In the genomic region with DNA sequence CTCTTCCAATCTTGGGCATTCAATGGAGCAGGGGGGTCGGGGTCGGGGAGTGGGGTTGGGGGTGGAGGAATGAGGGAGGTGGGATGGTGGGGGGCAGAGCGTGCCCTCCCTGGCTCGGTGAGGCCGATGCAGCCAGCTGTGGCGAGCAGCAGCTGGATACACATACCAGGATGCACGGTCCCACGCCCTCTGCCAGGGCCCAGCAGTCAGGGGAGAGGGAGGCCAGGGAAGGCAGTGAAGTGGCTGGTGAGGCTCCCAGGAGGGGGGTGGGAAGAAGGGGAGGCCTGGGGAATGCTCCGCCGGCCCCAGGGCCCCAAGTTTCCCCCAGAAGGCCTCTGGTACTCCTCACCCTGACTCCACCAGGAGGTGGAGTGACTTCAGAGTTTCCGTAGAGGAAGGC, we compare ENCODE assay signal across 17 cellular contexts.
DNase-seq lines count a peak whose midpoint lies in the region; ATAC-seq lines count a peak whose summit lies in the region.
"Had no signal": no experiment of that assay in that cellular context is flagged by ENCODE, and none has a peak within 500 bp of the region (broad histone marks: within the 10 kb centered on the region; RNA-seq: fewer than 3 reads in every experiment).

No MANE protein-coding gene starts in this region.

- no peak overlapping the region for H4K8ac ChIP-seq in neuronal stem cell (ENCODE audit: low read depth, low read length)

- peak overlapping the region; percentile 22 for H2BK120ac ChIP-seq in neuronal stem cell (ENCODE audit: low read depth, low read length)

- no peak overlapping the region for H2BK5ac ChIP-seq in neuronal stem cell (ENCODE audit: low read length)

- no peaks in the 10 kb centered on the region for H3K27me3 ChIP-seq in BLaER1
- peaks cover 0 to 22% (median 0%) of the 10 kb centered on the region in 3 experiments for H3K27me3 ChIP-seq in neuronal stem cell (ENCODE audit: control insufficient read depth in 3 of 3, insufficient read depth in 3 of 3, low read depth in 1 of 3, low read length in 3 of 3)

- no peak overlapping the region for H2AFZ ChIP-seq in neuronal stem cell (ENCODE audit: low read length)
- H2AFZ ChIP-seq: GM23338 had no signal

- ATAC-seq in GM21447 (IDR thresholded peaks at IDR 0.05; ENCODE audit: unreplicated experiment): no peak
- ATAC-seq: CD8-positive, alpha-beta T cell; HCT116 had no signal

- no CpG with 5 or more reads among the region's 11 CpGs for WGBS in neuronal stem cell (ENCODE audit: extremely low coverage in 2 of 2, insufficient read length in 2 of 2, insufficient replicate concordance in 1 of 2), 2 donors

- H3K18ac ChIP-seq in neuronal stem cell (ENCODE audit: low read length): peak overlapping the region; percentile 59

- H3K14ac ChIP-seq in neuronal stem cell (ENCODE audit: low read length): no peak overlapping the region

- no peak overlapping the region for H3K9ac ChIP-seq in BLaER1
- no peak overlapping the region for H3K9ac ChIP-seq in neuronal stem cell (ENCODE audit: low read depth, low read length, poor library complexity)

- no peak overlapping the region for H3K23ac ChIP-seq in neuronal stem cell (ENCODE audit: low read depth, low read length, poor library complexity)

- peak overlapping the region; percentile 65 for H3K4me2 ChIP-seq in BLaER1
- H3K4me2 ChIP-seq in neuronal stem cell (ENCODE audit: insufficient read depth, low read length, poor library complexity, severe bottlenecking): no peak overlapping the region
- H3K4me2 ChIP-seq: A549, GM23338 had no signal

- no peaks in the 10 kb centered on the region for H3K36me3 ChIP-seq in BLaER1
- no peaks in the 10 kb centered on the region for H3K36me3 ChIP-seq in neuronal stem cell (replicated peaks in 1 of 2; ENCODE audit: control insufficient read depth in 2 of 2, insufficient read depth in 2 of 2, low read length in 2 of 2)

- H2AK5ac ChIP-seq in neuronal stem cell (ENCODE audit: low read depth, low read length): peak overlapping the region; percentile 60

- H3K79me1 ChIP-seq in neuronal stem cell (ENCODE audit: low read depth, low read length): no peaks in the 10 kb centered on the region

- H3K4me3 ChIP-seq in BLaER1 (no peak overlapping the region), neuronal stem cell (ENCODE audit: low read length in 2 of 2) (no peak overlapping the region)
- H3K4me3 ChIP-seq: A549, GM23338 had no signal

- peaks cover 66% of the 10 kb centered on the region for H3K4me1 ChIP-seq in BLaER1
- peaks cover 0 to 2% of the 10 kb centered on the region in 2 donors for H3K4me1 ChIP-seq in neuronal stem cell (ENCODE audit: control insufficient read depth in 2 of 2, insufficient read depth in 1 of 2, low read depth in 1 of 2, low read length in 2 of 2)

- no peak overlapping the region for H2BK12ac ChIP-seq in neuronal stem cell (ENCODE audit: low read length)

- H3K9me3 ChIP-seq in BLaER1: no peaks in the 10 kb centered on the region
- no peaks in the 10 kb centered on the region for H3K9me3 ChIP-seq in neuronal stem cell (replicated peaks in 1 of 2; ENCODE audit: control insufficient read depth in 2 of 2, insufficient read depth in 1 of 2, low read depth in 1 of 2, low read length in 2 of 2)
- H3K9me3 ChIP-seq: A549 had no signal

- peak overlapping the region; percentile 50; the same call in 1 of the 2 replicates for H3K27ac ChIP-seq in BLaER1
- H3K27ac ChIP-seq in neuronal stem cell (replicated peaks; ENCODE audit: low read length): no peak overlapping the region
- H3K27ac ChIP-seq: 22Rv1, A549, HL-60 had no signal

- H2BK15ac ChIP-seq in neuronal stem cell (ENCODE audit: low read length): no peak overlapping the region

- no peak overlapping the region for H4K91ac ChIP-seq in neuronal stem cell (ENCODE audit: low read depth, low read length, poor library complexity)

- peak; percentile 7 for DNase-seq in LHCN-M2 (ENCODE audit: low read depth)
- peak; percentile 90 for DNase-seq in left kidney (ENCODE audit: low read depth, low spot score)
- DNase-seq in neuronal stem cell (ENCODE audit: low spot score): no peak
- DNase-seq in SIG-M5 (lab: John Stamatoyannopoulos, UW): no peak
- no peak for DNase-seq in NCI-H2196 (lab: John Stamatoyannopoulos, UW; ENCODE audit: unreplicated experiment)
- DNase-seq: AML-193; Calu3; CD8-positive, alpha-beta T cell; DMS 273 treated with DMSO at 0.1 percent for 48 hours; HFFc6 had no signal

- H3K4ac ChIP-seq in neuronal stem cell (ENCODE audit: low read length): no peak overlapping the region

- no peaks in the 10 kb centered on the region for H4K20me1 ChIP-seq in BLaER1

Comparison
In these comparisons a context has a peak if more than half of its experiments do, and no peak if none do; other contexts are left out.
1. DNase-seq: peak in LHCN-M2 (single experiment) and left kidney (single experiment); none in neuronal stem cell (single experiment), SIG-M5 (single experiment) and NCI-H2196 (single experiment).